In genomic region chrX:42624524-42624923, GRCh38 we compare ENCODE assay signal across 31 cellular contexts.
"Had no signal": no experiment of that assay in that cellular context is flagged by ENCODE, and none has a peak within 500 bp of the region (broad histone marks: within the 10 kb centered on the region; RNA-seq: fewer than 3 reads in every experiment).

No MANE protein-coding gene starts in this region.

- H3K4me3 Mint-ChIP-seq: natural killer cell; nephron; neural progenitor cell; stimulated activated memory B cell treated with anti-CD40 and anti-IgM and Interleukin-4, amounts not matched to agents 10 μg/mL and 1 μg/mL and 100 μg/mL, for 72 hours; stimulated activated naive CD8-positive, alpha-beta T cell treated with anti-CD3 and anti-CD28 coated beads, Interleukin-15, amount 100 ng/mL, for 72 hours; type B pancreatic cell had no signal

- ATAC-seq: natural killer cell; psoas muscle; right cardiac atrium; right lobe of liver; stimulated activated memory B cell treated with anti-CD40 and anti-IgM and Interleukin-4, amounts not matched to agents 10 μg/mL and 1 μg/mL and 100 μg/mL, for 72 hours; stimulated activated naive CD8-positive, alpha-beta T cell treated with anti-CD3 and anti-CD28 coated beads, Interleukin-15, amount 100 ng/mL, for 72 hours; stimulated activated naive CD8-positive, alpha-beta T cell treated with anti-CD3 and anti-CD28 coated beads, Interleukin-15, Interleukin-2, amounts not matched to agents 100 U/mL and 50 U/mL, for 24 hours; upper lobe of right lung had no signal

- H3K36me3 Mint-ChIP-seq: natural killer cell; neural progenitor cell; stimulated activated memory B cell treated with anti-CD40 and anti-IgM and Interleukin-4, amounts not matched to agents 10 μg/mL and 1 μg/mL and 100 μg/mL, for 72 hours; type B pancreatic cell had no signal

- H3K27ac ChIP-seq: neural progenitor cell, ovary, parathyroid adenoma, psoas muscle, right lobe of liver, sigmoid colon, spleen, suprapubic skin, testis, tibial artery, transverse colon, upper lobe of right lung, uterus had no signal

- H3K4me3 ChIP-seq: neural progenitor cell, ovary, psoas muscle, right lobe of liver, sigmoid colon, smooth muscle cell, spleen, suprapubic skin, testis, tibial artery, transverse colon, upper lobe of right lung, uterus had no signal

- H3K27me3 Mint-ChIP-seq: stimulated activated memory B cell treated with anti-CD40 and anti-IgM and Interleukin-4, amounts not matched to agents 10 μg/mL and 1 μg/mL and 100 μg/mL, for 72 hours; stimulated activated naive CD8-positive, alpha-beta T cell treated with anti-CD3 and anti-CD28 coated beads, Interleukin-15, amount 100 ng/mL, for 72 hours; type B pancreatic cell had no signal

- H3K4me1 Mint-ChIP-seq: natural killer cell; nephron; neural progenitor cell; stimulated activated memory B cell treated with anti-CD40 and anti-IgM and Interleukin-4, amounts not matched to agents 10 μg/mL and 1 μg/mL and 100 μg/mL, for 72 hours; stimulated activated naive CD8-positive, alpha-beta T cell treated with anti-CD3 and anti-CD28 coated beads, Interleukin-15, amount 100 ng/mL, for 72 hours had no signal

- H3K27me3 ChIP-seq: neural progenitor cell, ovary, right lobe of liver, sigmoid colon, spleen, suprapubic skin, testis, tibial artery, transverse colon, upper lobe of right lung, uterus had no signal

- H3K27ac Mint-ChIP-seq: natural killer cell; nephron; neural progenitor cell; progenitor cell of endocrine pancreas; stimulated activated memory B cell treated with anti-CD40 and anti-IgM and Interleukin-4, amounts not matched to agents 10 μg/mL and 1 μg/mL and 100 μg/mL, for 72 hours; stimulated activated naive CD8-positive, alpha-beta T cell treated with anti-CD3 and anti-CD28 coated beads, Interleukin-15, amount 100 ng/mL, for 72 hours; type B pancreatic cell had no signal

- H3K9me3 Mint-ChIP-seq: nephron; stimulated activated memory B cell treated with anti-CD40 and anti-IgM and Interleukin-4, amounts not matched to agents 10 μg/mL and 1 μg/mL and 100 μg/mL, for 72 hours; type B pancreatic cell had no signal

- DNase-seq: natural killer cell; occipital lobe; ovary; posterior cingulate gyrus; psoas muscle; right cardiac atrium; right lobe of liver; sigmoid colon; spleen; stimulated activated CD4-positive, alpha-beta T cell treated with anti-CD3 and anti-CD28 coated beads, Interleukin-12 subunit alpha, Interleukin-12 subunit beta, amount 100 ng/mL, for 4 hours; stimulated activated CD4-positive, alpha-beta T cell treated with anti-CD3 and anti-CD28 coated beads, Interleukin-1b, Interleukin-23, amount 100 ng/mL, for 48 hours; stimulated activated CD4-positive, alpha-beta T cell treated with anti-CD3 and anti-CD28 coated beads, Interleukin-4, amount 100 ng/mL, for 1 hour; stimulated activated CD4-positive, alpha-beta T cell treated with anti-CD3 and anti-CD28 coated beads, Interleukin-4, amount 100 ng/mL, for 4 hours; stimulated activated CD8-positive, alpha-beta memory T cell treated with anti-CD3 and anti-CD28 coated beads, Interleukin-4, amount 100 ng/mL, for 48 hours; stimulated activated naive CD4-positive, alpha-beta T cell; stimulated activated naive CD8-positive, alpha-beta T cell treated with anti-CD3 and anti-CD28 coated beads, Interleukin-15, amount 100 ng/mL, for 72 hours; stimulated activated naive CD8-positive, alpha-beta T cell treated with anti-CD3 and anti-CD28 coated beads, Interleukin-15, Interleukin-2, amounts not matched to agents 100 U/mL and 50 U/mL, for 24 hours; substantia nigra; testis; tibial artery; transverse colon; upper lobe of right lung; uterus had no signal

- H3K4me1 ChIP-seq: neural progenitor cell, parathyroid adenoma, psoas muscle, right lobe of liver, sigmoid colon, spleen, suprapubic skin, testis, tibial artery, transverse colon, upper lobe of right lung, uterus had no signal

- H3K9me3 ChIP-seq: ovary, psoas muscle, right lobe of liver, sigmoid colon, spleen, suprapubic skin, testis, tibial artery, transverse colon, upper lobe of right lung, uterus had no signal

- H3K36me3 ChIP-seq: neural progenitor cell, ovary, right lobe of liver, sigmoid colon, spleen, suprapubic skin, tibial artery, transverse colon, upper lobe of right lung, uterus had no signal
